Comparison of ENCODE assay signal across 1 cellular context in genomic region chr1:64505944-64506658, GRCh38.
TF ChIP-seq lines count a peak whose summit lies in the region.

No MANE protein-coding gene starts in this region.

TF ChIP-seq in GM23338, 12 proteins besides CTCF, POLR2A, EP300 and RAD21 (continued from another document):
- TF ChIP-seq ZNF462 (CRISPR knock-in tag; IDR thresholded peaks at IDR 0.05) (no peak), NANOG (IDR thresholded peaks at IDR 0.05; ENCODE audit: borderline replicate concordance) (no peak), ZNF331 (CRISPR knock-in tag; IDR thresholded peaks at IDR 0.05; ENCODE audit: low read depth) (no peak), REST (IDR thresholded peaks at IDR 0.05; ENCODE audit: unreplicated experiment) (no peak), EZH2 (IDR thresholded peaks at IDR 0.05; ENCODE audit: low read depth, unreplicated experiment) (no peak), JUNB (IDR thresholded peaks at IDR 0.05; ENCODE audit: unreplicated experiment) (no peak), STAT1 (IDR thresholded peaks at IDR 0.05; ENCODE audit: unreplicated experiment) (no peak), POLR2AphosphoS5 (IDR thresholded peaks at IDR 0.05; ENCODE audit: low read depth) (no peak), ETS1 (IDR thresholded peaks at IDR 0.05) (no peak), CREB1 (CRISPR knock-in tag; IDR thresholded peaks at IDR 0.05; ENCODE audit: low read depth) (no peak)
